Comparison of ENCODE assay signal across 1 cellular context in genomic region chr1:32204943-32205361, GRCh38.
TF ChIP-seq lines count a peak whose summit lies in the region.

No MANE protein-coding gene starts in this region.

TF ChIP-seq in HepG2, 621 proteins besides CTCF, POLR2A, EP300 and RAD21:
- TF ChIP-seq MNT (IDR thresholded peaks at IDR 0.05) (no peak), NFYC (CRISPR knock-in tag; IDR thresholded peaks at IDR 0.05) (no peak), RXRB (CRISPR knock-in tag; IDR thresholded peaks at IDR 0.05; ENCODE audit: borderline replicate concordance) (no peak), ZNF75D (CRISPR knock-in tag; IDR thresholded peaks at IDR 0.05; ENCODE audit: borderline replicate concordance) (no peak), SPEN (CRISPR knock-in tag; IDR thresholded peaks at IDR 0.05; ENCODE audit: low read depth) (no peak), ZNF510 (CRISPR knock-in tag; IDR thresholded peaks at IDR 0.05; ENCODE audit: low read depth) (no peak), SKI (IDR thresholded peaks at IDR 0.05; ENCODE audit: partially characterized antibody) (no peak), XRCC5 (optimal IDR thresholded peaks at IDR 0.05; ENCODE audit: low read length) (peak; percentile 8), PRPF4 (IDR thresholded peaks at IDR 0.05; ENCODE audit: low read depth, low read length, poor library complexity, severe bottlenecking) (no peak), PBX3 (CRISPR knock-in tag; IDR thresholded peaks at IDR 0.05; ENCODE audit: borderline replicate concordance) (no peak), TGIF2 (CRISPR knock-in tag; IDR thresholded peaks at IDR 0.05) (no peak), FOXK2 (IDR thresholded peaks at IDR 0.05) (no peak), ZNF768 (CRISPR knock-in tag; IDR thresholded peaks at IDR 0.05) (0 out of 2 replicates have a peak, but pooled peaks have one; percentile 5), U2AF1 (optimal IDR thresholded peaks at IDR 0.05; ENCODE audit: low read depth, low read length) (no peak), ZBTB21 (CRISPR knock-in tag; IDR thresholded peaks at IDR 0.05) (no peak), ZNF790 (CRISPR knock-in tag; IDR thresholded peaks at IDR 0.05; ENCODE audit: borderline replicate concordance) (no peak), CC2D1A (CRISPR knock-in tag; IDR thresholded peaks at IDR 0.05) (no peak), ZSCAN25 (CRISPR knock-in tag; IDR thresholded peaks at IDR 0.05) (no peak), ZNF563 (CRISPR knock-in tag; IDR thresholded peaks at IDR 0.05) (no peak), AGO2 (optimal IDR thresholded peaks at IDR 0.05; ENCODE audit: low read depth, low read length) (peak; percentile 15), ZBTB7A (CRISPR knock-in tag; IDR thresholded peaks at IDR 0.05) (0 out of 2 replicates have a peak, but pooled peaks have one; percentile 23), ZNF292 (CRISPR knock-in tag; IDR thresholded peaks at IDR 0.05; ENCODE audit: borderline replicate concordance, low read depth) (no peak), ZNF282 (IDR thresholded peaks at IDR 0.05; ENCODE audit: partially characterized antibody) (no peak), ELK4 (CRISPR knock-in tag; IDR thresholded peaks at IDR 0.05; ENCODE audit: borderline replicate concordance) (no peak), ATF5 (CRISPR knock-in tag; IDR thresholded peaks at IDR 0.05; ENCODE audit: low read depth) (no peak), FOSL1 (CRISPR knock-in tag; IDR thresholded peaks at IDR 0.05; ENCODE audit: borderline replicate concordance) (no peak), NBN (conservative IDR thresholded peaks at IDR 0.05) (no peak), NCOA1 (CRISPR knock-in tag; IDR thresholded peaks at IDR 0.05) (no peak), ZNF746 (CRISPR knock-in tag; IDR thresholded peaks at IDR 0.05) (no peak), RXRA (CRISPR knock-in tag; IDR thresholded peaks at IDR 0.05) (0 out of 2 replicates have a peak, but pooled peaks have one; percentile 13), SRF (IDR thresholded peaks at IDR 0.05; ENCODE audit: low read depth, low read length) (no peak), MTF1 (CRISPR knock-in tag; IDR thresholded peaks at IDR 0.05) (no peak), ZZZ3 (CRISPR knock-in tag; IDR thresholded peaks at IDR 0.05; ENCODE audit: borderline replicate concordance) (no peak), MEIS1 (CRISPR knock-in tag; IDR thresholded peaks at IDR 0.05; ENCODE audit: borderline replicate concordance) (no peak), ZBTB38 (CRISPR knock-in tag; IDR thresholded peaks at IDR 0.05) (peak; percentile 68; the same call in 1 of the 2 replicates), CBX2 (IDR thresholded peaks at IDR 0.05; ENCODE audit: low read depth, low read length) (no peak), CBX2 (CRISPR knock-in tag; IDR thresholded peaks at IDR 0.05; ENCODE audit: low read depth) (no peak), GATA4 (IDR thresholded peaks at IDR 0.05; ENCODE audit: borderline replicate concordance, low read depth) (no peak)
- TF ChIP-seq, protein P1, sequence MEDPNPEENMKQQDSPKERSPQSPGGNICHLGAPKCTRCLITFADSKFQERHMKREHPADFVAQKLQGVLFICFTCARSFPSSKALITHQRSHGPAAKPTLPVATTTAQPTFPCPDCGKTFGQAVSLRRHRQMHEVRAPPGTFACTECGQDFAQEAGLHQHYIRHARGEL (CRISPR knock-in tag; IDR thresholded peaks at IDR 0.05), result no peak
- TF ChIP-seq, protein P2, sequence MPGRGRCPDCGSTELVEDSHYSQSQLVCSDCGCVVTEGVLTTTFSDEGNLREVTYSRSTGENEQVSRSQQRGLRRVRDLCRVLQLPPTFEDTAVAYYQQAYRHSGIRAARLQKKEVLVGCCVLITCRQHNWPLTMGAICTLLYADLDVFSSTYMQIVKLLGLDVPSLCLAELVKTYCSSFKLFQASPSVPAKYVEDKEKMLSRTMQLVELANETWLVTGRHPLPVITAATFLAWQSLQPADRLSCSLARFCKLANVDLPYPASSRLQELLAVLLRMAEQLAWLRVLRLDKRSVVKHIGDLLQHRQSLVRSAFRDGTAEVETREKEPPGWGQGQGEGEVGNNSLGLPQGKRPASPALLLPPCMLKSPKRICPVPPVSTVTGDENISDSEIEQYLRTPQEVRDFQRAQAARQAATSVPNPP (CRISPR knock-in tag; IDR thresholded peaks at IDR 0.05), result no peak
- TF ChIP-seq, protein P3, sequence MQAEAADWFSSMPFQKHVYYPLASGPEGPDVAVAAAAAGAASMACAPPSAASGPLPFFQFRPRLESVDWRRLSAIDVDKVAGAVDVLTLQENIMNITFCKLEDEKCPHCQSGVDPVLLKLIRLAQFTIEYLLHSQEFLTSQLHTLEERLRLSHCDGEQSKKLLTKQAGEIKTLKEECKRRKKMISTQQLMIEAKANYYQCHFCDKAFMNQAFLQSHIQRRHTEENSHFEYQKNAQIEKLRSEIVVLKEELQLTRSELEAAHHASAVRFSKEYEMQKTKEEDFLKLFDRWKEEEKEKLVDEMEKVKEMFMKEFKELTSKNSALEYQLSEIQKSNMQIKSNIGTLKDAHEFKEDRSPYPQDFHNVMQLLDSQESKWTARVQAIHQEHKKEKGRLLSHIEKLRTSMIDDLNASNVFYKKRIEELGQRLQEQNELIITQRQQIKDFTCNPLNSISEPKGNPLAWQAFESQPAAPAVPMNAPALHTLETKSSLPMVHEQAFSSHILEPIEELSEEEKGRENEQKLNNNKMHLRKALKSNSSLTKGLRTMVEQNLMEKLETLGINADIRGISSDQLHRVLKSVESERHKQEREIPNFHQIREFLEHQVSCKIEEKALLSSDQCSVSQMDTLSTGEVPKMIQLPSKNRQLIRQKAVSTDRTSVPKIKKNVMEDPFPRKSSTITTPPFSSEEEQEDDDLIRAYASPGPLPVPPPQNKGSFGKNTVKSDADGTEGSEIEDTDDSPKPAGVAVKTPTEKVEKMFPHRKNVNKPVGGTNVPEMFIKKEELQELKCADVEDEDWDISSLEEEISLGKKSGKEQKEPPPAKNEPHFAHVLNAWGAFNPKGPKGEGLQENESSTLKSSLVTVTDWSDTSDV (CRISPR knock-in tag; IDR thresholded peaks at IDR 0.05), result no peak
- TF ChIP-seq, protein P4, sequence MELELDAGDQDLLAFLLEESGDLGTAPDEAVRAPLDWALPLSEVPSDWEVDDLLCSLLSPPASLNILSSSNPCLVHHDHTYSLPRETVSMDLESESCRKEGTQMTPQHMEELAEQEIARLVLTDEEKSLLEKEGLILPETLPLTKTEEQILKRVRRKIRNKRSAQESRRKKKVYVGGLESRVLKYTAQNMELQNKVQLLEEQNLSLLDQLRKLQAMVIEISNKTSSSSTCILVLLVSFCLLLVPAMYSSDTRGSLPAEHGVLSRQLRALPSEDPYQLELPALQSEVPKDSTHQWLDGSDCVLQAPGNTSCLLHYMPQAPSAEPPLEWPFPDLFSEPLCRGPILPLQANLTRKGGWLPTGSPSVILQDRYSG (CRISPR knock-in tag; IDR thresholded peaks at IDR 0.05), result no peak
- TF ChIP-seq, protein P5, sequence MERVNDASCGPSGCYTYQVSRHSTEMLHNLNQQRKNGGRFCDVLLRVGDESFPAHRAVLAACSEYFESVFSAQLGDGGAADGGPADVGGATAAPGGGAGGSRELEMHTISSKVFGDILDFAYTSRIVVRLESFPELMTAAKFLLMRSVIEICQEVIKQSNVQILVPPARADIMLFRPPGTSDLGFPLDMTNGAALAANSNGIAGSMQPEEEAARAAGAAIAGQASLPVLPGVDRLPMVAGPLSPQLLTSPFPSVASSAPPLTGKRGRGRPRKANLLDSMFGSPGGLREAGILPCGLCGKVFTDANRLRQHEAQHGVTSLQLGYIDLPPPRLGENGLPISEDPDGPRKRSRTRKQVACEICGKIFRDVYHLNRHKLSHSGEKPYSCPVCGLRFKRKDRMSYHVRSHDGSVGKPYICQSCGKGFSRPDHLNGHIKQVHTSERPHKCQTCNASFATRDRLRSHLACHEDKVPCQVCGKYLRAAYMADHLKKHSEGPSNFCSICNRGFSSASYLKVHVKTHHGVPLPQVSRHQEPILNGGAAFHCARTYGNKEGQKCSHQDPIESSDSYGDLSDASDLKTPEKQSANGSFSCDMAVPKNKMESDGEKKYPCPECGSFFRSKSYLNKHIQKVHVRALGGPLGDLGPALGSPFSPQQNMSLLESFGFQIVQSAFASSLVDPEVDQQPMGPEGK (CRISPR knock-in tag; IDR thresholded peaks at IDR 0.05), result no peak
- TF ChIP-seq, protein P6, sequence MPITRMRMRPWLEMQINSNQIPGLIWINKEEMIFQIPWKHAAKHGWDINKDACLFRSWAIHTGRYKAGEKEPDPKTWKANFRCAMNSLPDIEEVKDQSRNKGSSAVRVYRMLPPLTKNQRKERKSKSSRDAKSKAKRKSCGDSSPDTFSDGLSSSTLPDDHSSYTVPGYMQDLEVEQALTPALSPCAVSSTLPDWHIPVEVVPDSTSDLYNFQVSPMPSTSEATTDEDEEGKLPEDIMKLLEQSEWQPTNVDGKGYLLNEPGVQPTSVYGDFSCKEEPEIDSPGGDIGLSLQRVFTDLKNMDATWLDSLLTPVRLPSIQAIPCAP (CRISPR knock-in tag; IDR thresholded peaks at IDR 0.05; ENCODE audit: low read depth), result no peak
- TF ChIP-seq, protein P7, sequence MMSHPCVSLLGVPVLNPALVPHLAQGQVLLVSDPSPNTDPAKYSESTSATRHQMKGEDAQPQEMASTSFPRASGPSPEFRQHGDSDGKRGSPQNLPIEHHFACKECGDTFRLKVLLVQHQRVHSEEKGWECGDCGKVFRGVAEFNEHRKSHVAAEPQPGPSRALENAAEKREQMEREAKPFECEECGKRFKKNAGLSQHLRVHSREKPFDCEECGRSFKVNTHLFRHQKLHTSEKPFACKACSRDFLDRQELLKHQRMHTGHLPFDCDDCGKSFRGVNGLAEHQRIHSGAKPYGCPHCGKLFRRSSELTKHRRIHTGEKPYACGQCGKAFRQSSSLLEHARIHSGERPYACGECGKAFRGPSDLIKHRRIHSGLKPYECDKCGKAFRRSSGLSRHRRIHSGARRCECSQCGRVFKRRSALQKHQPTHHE (CRISPR knock-in tag; IDR thresholded peaks at IDR 0.05; ENCODE audit: borderline replicate concordance), result no peak
